ENCODE assay signal across 17 cellular contexts in genomic region chr3:152760024-152760563, GRCh38.
DNase-seq lines count a peak whose midpoint lies in the region; ATAC-seq and TF ChIP-seq lines count a peak whose summit lies in the region.
"Had no signal": no experiment of that assay in that cellular context is flagged by ENCODE, and none has a peak within 500 bp of the region (broad histone marks: within the 10 kb centered on the region; RNA-seq: fewer than 3 reads in every experiment).

No MANE protein-coding gene starts in this region.

- no peak overlapping the region for H3K27ac ChIP-seq in transverse colon

- H3K9me3 Mint-ChIP-seq in activated naive CD8-positive, alpha-beta T cell treated with anti-CD3 and anti-CD28 coated beads for 36 hours, result peaks cover 6% of the 10 kb centered on the region

- peak; percentile 73 for ATAC-seq in GM18870 (IDR thresholded peaks at IDR 0.05; ENCODE audit: unreplicated experiment)
- ATAC-seq in GM21528 (IDR thresholded peaks at IDR 0.05; ENCODE audit: low FRiP score, unreplicated experiment), result peak; percentile 77
- ATAC-seq in HG02981 (IDR thresholded peaks at IDR 0.05; ENCODE audit: unreplicated experiment), result peak; percentile 82
- ATAC-seq in HG03571 (IDR thresholded peaks at IDR 0.05; ENCODE audit: unreplicated experiment), result peak; percentile 86
- ATAC-seq: sciatic nerve; stimulated activated effector memory CD8-positive, alpha-beta T cell treated with anti-CD3 and anti-CD28 coated beads, Interleukin-12 subunit alpha, Interleukin-12 subunit beta, amount 100 ng/mL, for 72 hours had no signal

- DNase-seq in transverse colon (no peak), NCI-H2029 treated with DMSO at 0.1 percent for 48 hours (lab: John Stamatoyannopoulos, UW) (no peak), GM19240 (ENCODE audit: insufficient read length, low spot score) (no peak)
- DNase-seq in activated naive CD8-positive, alpha-beta T cell treated with anti-CD3 and anti-CD28 coated beads for 36 hours, result no peak
- DNase-seq: activated T-cell treated with anti-CD3 and anti-CD28 coated beads for 4 hours; foreskin fibroblast; mammary epithelial cell; NCI-H1105 treated with DMSO at 0.1 percent for 48 hours; NCI-H446 treated with DMSO at 0.1 percent for 48 hours; stimulated activated CD4-positive, alpha-beta T cell treated with anti-CD3 and anti-CD28 coated beads, Interleukin-4, amount 100 ng/mL, for 4 hours had no signal

- intact Hi-C loops in transverse colon (cut with DNase I; ENCODE audit: low total_unique reads), result no loop called here

- no peaks in the 10 kb centered on the region for H3K36me3 ChIP-seq in transverse colon

- in situ Hi-C loops in transverse colon (cut with MboI; ENCODE audit: low pct_ligation_motif_present in 1 of 4, low pct_unique_long_range_greater_than_20kb in 1 of 4, low sequenced_read_pairs in 3 of 4), result no loop called here

- no peaks in the 10 kb centered on the region for H3K4me1 ChIP-seq in transverse colon

- WGBS in transverse colon (ENCODE audit: low coverage in 1 of 2), 2 donors, result 54 to 84% methylated on average over 3 to 4 of the region's 4 CpGs

- no peaks in the 10 kb centered on the region for H3K4me1 Mint-ChIP-seq in activated naive CD8-positive, alpha-beta T cell treated with anti-CD3 and anti-CD28 coated beads for 36 hours
- H3K4me1 Mint-ChIP-seq: central memory CD8-positive, alpha-beta T cell; stimulated activated effector memory CD8-positive, alpha-beta T cell treated with anti-CD3 and anti-CD28 coated beads, Interleukin-12 subunit alpha, Interleukin-12 subunit beta, amount 100 ng/mL, for 72 hours had no signal

- H3K27me3 ChIP-seq in transverse colon, result no peaks in the 10 kb centered on the region

- H3K36me3 Mint-ChIP-seq in activated naive CD8-positive, alpha-beta T cell treated with anti-CD3 and anti-CD28 coated beads for 36 hours, result no peaks in the 10 kb centered on the region
- H3K36me3 Mint-ChIP-seq: stimulated activated effector memory CD8-positive, alpha-beta T cell treated with anti-CD3 and anti-CD28 coated beads, Interleukin-12 subunit alpha, Interleukin-12 subunit beta, amount 100 ng/mL, for 72 hours had no signal

- no peak for TF ChIP-seq EP300 in transverse colon (IDR thresholded peaks at IDR 0.05; ENCODE audit: low read depth)

- no peaks in the 10 kb centered on the region for H3K9me3 ChIP-seq in transverse colon

- no peak for TF ChIP-seq CTCF in transverse colon (IDR thresholded peaks at IDR 0.05)

- H3K27me3 Mint-ChIP-seq in activated naive CD8-positive, alpha-beta T cell treated with anti-CD3 and anti-CD28 coated beads for 36 hours, result no peaks in the 10 kb centered on the region
- H3K27me3 Mint-ChIP-seq: central memory CD8-positive, alpha-beta T cell had no signal

- no peak overlapping the region for H3K4me3 ChIP-seq in transverse colon

- TF ChIP-seq POLR2A in transverse colon (IDR thresholded peaks at IDR 0.05), result no peak

- no peak overlapping the region for H3K27ac Mint-ChIP-seq in activated naive CD8-positive, alpha-beta T cell treated with anti-CD3 and anti-CD28 coated beads for 36 hours
- H3K27ac Mint-ChIP-seq: stimulated activated effector memory CD8-positive, alpha-beta T cell treated with anti-CD3 and anti-CD28 coated beads, Interleukin-12 subunit alpha, Interleukin-12 subunit beta, amount 100 ng/mL, for 72 hours had no signal

- no peak overlapping the region for H3K4me3 Mint-ChIP-seq in activated naive CD8-positive, alpha-beta T cell treated with anti-CD3 and anti-CD28 coated beads for 36 hours
- H3K4me3 Mint-ChIP-seq: central memory CD8-positive, alpha-beta T cell; stimulated activated effector memory CD8-positive, alpha-beta T cell treated with anti-CD3 and anti-CD28 coated beads, Interleukin-12 subunit alpha, Interleukin-12 subunit beta, amount 100 ng/mL, for 72 hours had no signal
